Comparison of ENCODE assay signal across 16 cellular contexts in the genomic region with DNA sequence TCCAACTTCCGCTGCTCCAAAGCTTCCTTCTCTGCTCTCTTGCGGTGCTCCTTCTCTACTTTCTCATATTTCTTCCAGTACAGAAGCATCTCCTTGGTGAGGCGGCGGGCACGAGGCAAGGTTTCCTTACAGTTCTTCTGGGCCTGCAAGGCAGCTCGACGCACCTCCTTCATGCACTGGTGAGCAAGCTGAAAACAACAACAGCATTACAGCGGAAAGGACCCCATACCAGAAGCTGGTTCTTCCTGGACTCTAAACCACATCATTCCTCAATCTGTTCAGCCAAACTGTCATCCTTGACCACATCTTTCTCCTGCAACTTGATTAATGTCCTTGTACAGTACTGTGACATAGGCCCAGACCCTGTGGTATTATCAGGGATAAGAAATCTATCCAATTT. TPM values are rescaled to one million over a fixed set of nuclear protein-coding genes. Genes with fewer than 3 reads are reported as not detected.
DNase-seq lines count a peak whose midpoint lies in the region; ATAC-seq, FAIRE-seq and TF ChIP-seq lines count a peak whose summit lies in the region.
"Had no signal": no experiment of that assay in that cellular context is flagged by ENCODE, and none has a peak within 500 bp of the region (broad histone marks: within the 10 kb centered on the region; RNA-seq: fewer than 3 reads in every experiment).

No MANE protein-coding gene starts in this region.

- peaks cover 62% of the 10 kb centered on the region for H3K36me3 Mint-ChIP-seq in activated naive CD8-positive, alpha-beta T cell treated with anti-CD3 and anti-CD28 coated beads, Interleukin-2, amount 50 U/mL, for 24 hours (ENCODE audit: low read depth)
- peaks cover 14% of the 10 kb centered on the region for H3K36me3 Mint-ChIP-seq in activated naive CD8-positive, alpha-beta T cell treated with anti-CD3 and anti-CD28 coated beads for 36 hours
- peaks cover 82% of the 10 kb centered on the region for H3K36me3 Mint-ChIP-seq in activated B cell treated with CpG ODN at 0.5 μM for 24 hours (ENCODE audit: low read depth)
- H3K36me3 Mint-ChIP-seq in stimulated activated naive B cell treated with anti-CD40 and anti-IgM and Interleukin-4, amounts not matched to agents 10 μg/mL and 1 μg/mL and 100 μg/mL, for 72 hours, result peaks cover 35 to 51% of the 10 kb centered on the region in 2 donors

- H3K27me3 Mint-ChIP-seq in activated naive CD8-positive, alpha-beta T cell treated with anti-CD3 and anti-CD28 coated beads, Interleukin-2, amount 50 U/mL, for 24 hours, result no peaks in the 10 kb centered on the region
- no peaks in the 10 kb centered on the region for H3K27me3 Mint-ChIP-seq in activated naive CD8-positive, alpha-beta T cell treated with anti-CD3 and anti-CD28 coated beads for 36 hours
- H3K27me3 Mint-ChIP-seq in activated B cell treated with CpG ODN at 0.5 μM for 24 hours, result no peaks in the 10 kb centered on the region
- H3K27me3 Mint-ChIP-seq in stimulated activated naive B cell treated with anti-CD40 and anti-IgM and Interleukin-4, amounts not matched to agents 10 μg/mL and 1 μg/mL and 100 μg/mL, for 72 hours, result no peaks in the 10 kb centered on the region

- H3K9me3 Mint-ChIP-seq in activated naive CD8-positive, alpha-beta T cell treated with anti-CD3 and anti-CD28 coated beads, Interleukin-2, amount 50 U/mL, for 24 hours, result no peaks in the 10 kb centered on the region
- H3K9me3 Mint-ChIP-seq in activated naive CD8-positive, alpha-beta T cell treated with anti-CD3 and anti-CD28 coated beads for 36 hours, result no peaks in the 10 kb centered on the region
- no peaks in the 10 kb centered on the region for H3K9me3 Mint-ChIP-seq in activated B cell treated with CpG ODN at 0.5 μM for 24 hours
- no peaks in the 10 kb centered on the region for H3K9me3 Mint-ChIP-seq in stimulated activated naive B cell treated with anti-CD40 and anti-IgM and Interleukin-4, amounts not matched to agents 10 μg/mL and 1 μg/mL and 100 μg/mL, for 72 hours

- no peak overlapping the region for H3K4me3 Mint-ChIP-seq in activated naive CD8-positive, alpha-beta T cell treated with anti-CD3 and anti-CD28 coated beads, Interleukin-2, amount 50 U/mL, for 24 hours
- H3K4me3 Mint-ChIP-seq in activated naive CD8-positive, alpha-beta T cell treated with anti-CD3 and anti-CD28 coated beads for 36 hours, result no peak overlapping the region
- H3K4me3 Mint-ChIP-seq in activated B cell treated with CpG ODN at 0.5 μM for 24 hours, result peak overlapping the region; percentile 16
- peak overlapping the region; percentile 45 to 62 for H3K4me3 Mint-ChIP-seq in stimulated activated naive B cell treated with anti-CD40 and anti-IgM and Interleukin-4, amounts not matched to agents 10 μg/mL and 1 μg/mL and 100 μg/mL, for 72 hours

- H3K27ac Mint-ChIP-seq in activated naive CD8-positive, alpha-beta T cell treated with anti-CD3 and anti-CD28 coated beads, Interleukin-2, amount 50 U/mL, for 24 hours, result peak overlapping the region; percentile 29
- no peak overlapping the region for H3K27ac Mint-ChIP-seq in activated naive CD8-positive, alpha-beta T cell treated with anti-CD3 and anti-CD28 coated beads for 36 hours
- H3K27ac Mint-ChIP-seq in activated B cell treated with CpG ODN at 0.5 μM for 24 hours, result peak overlapping the region; percentile 88
- peak overlapping the region; percentile 88 for H3K27ac Mint-ChIP-seq in stimulated activated naive B cell treated with anti-CD40 and anti-IgM and Interleukin-4, amounts not matched to agents 10 μg/mL and 1 μg/mL and 100 μg/mL, for 72 hours

- TF ChIP-seq CTCF in activated B cell treated with CpG ODN at 0.5 μM for 24 hours (IDR thresholded peaks at IDR 0.05) (no peak), D721Med (IDR thresholded peaks at IDR 0.05; ENCODE audit: insufficient read depth, missing control alignments) (no peak)

- H3K4me1 Mint-ChIP-seq in activated naive CD8-positive, alpha-beta T cell treated with anti-CD3 and anti-CD28 coated beads, Interleukin-2, amount 50 U/mL, for 24 hours, result peaks cover 2% of the 10 kb centered on the region
- H3K4me1 Mint-ChIP-seq in activated naive CD8-positive, alpha-beta T cell treated with anti-CD3 and anti-CD28 coated beads for 36 hours, result no peaks in the 10 kb centered on the region
- H3K4me1 Mint-ChIP-seq in activated B cell treated with CpG ODN at 0.5 μM for 24 hours, result peaks cover 23% of the 10 kb centered on the region
- peaks cover 10 to 20% of the 10 kb centered on the region in 2 donors for H3K4me1 Mint-ChIP-seq in stimulated activated naive B cell treated with anti-CD40 and anti-IgM and Interleukin-4, amounts not matched to agents 10 μg/mL and 1 μg/mL and 100 μg/mL, for 72 hours

- intact Hi-C loops in activated B cell treated with CpG ODN at 0.5 μM for 24 hours (cut with micrococcal nuclease), result no loop called here

- ATAC-seq in activated naive CD8-positive, alpha-beta T cell treated with anti-CD3 and anti-CD28 coated beads, Interleukin-2, amount 50 U/mL, for 24 hours, result no peak
- ATAC-seq in activated B cell treated with CpG ODN at 0.5 μM for 24 hours (ENCODE audit: low read depth) (peak; percentile 67), GM21528 (IDR thresholded peaks at IDR 0.05; ENCODE audit: low FRiP score, unreplicated experiment) (no peak)
- ATAC-seq in stimulated activated naive B cell treated with anti-CD40 and anti-IgM and Interleukin-4, amounts not matched to agents 10 μg/mL and 1 μg/mL and 100 μg/mL, for 72 hours (replicated peaks), result peak in 1 of 2 donors; percentile 53
- ATAC-seq: Right ventricle myocardium inferior had no signal

- CTCF ChIA-PET in activated B cell treated with CpG ODN at 0.5 μM for 24 hours (lab: Charles Lee), result interaction anchor here (0.7 kb wide), 1 partner anchor 355 kb away, joined by 3 read pairs; no protein-coding TSS in a partner anchor

- no peak for FAIRE-seq in D721Med (lab: Jason Lieb, UNC)
- FAIRE-seq: GM19239 had no signal

- POLR2A ChIA-PET in activated B cell treated with CpG ODN at 0.5 μM for 24 hours (lab: Charles Lee), result interaction anchor here (0.5 to 1.1 kb wide), 3 partner anchors 35 to 616 kb away, joined by 3 to 4 read pairs (median 4); partner anchors contain the start of gene INO80

- DNase-seq in activated naive CD8-positive, alpha-beta T cell treated with anti-CD3 and anti-CD28 coated beads, Interleukin-2, amount 50 U/mL, for 24 hours, result no peak
- no peak for DNase-seq in activated naive CD8-positive, alpha-beta T cell treated with anti-CD3 and anti-CD28 coated beads for 36 hours
- DNase-seq in activated B cell treated with CpG ODN at 0.5 μM for 24 hours, result no peak
- peak; percentile 28 for DNase-seq in left kidney (ENCODE audit: low read depth, low spot score)
- no peak for DNase-seq in stimulated activated naive B cell treated with anti-CD40 and anti-IgM and Interleukin-4, amounts not matched to agents 10 μg/mL and 1 μg/mL and 100 μg/mL, for 72 hours
- DNase-seq in kidney glomerular epithelial cell (lab: John Stamatoyannopoulos, UW), result no peak
- no peak for DNase-seq in D721Med (ENCODE audit: insufficient read length, low spot score)
- DNase-seq: 8988T, Caco-2, GM23248, KG1, NCI-H1105, NCI-H187 had no signal

RNA-seq across cellular contexts. Expression of gene INO80, which starts 36.4 kb away (rescaled TPM):
- 10 to 100 TPM; 26.1 to 26.3 TPM for total RNA-seq in activated naive CD8-positive, alpha-beta T cell treated with anti-CD3 and anti-CD28 coated beads for 36 hours
- total RNA-seq in activated B cell treated with CpG ODN at 0.5 μM for 24 hours, result 34.8 and 38.8 TPM in 2 replicates

Comparison
In these comparisons a context has a peak if more than half of its experiments do, and no peak if none do; other contexts are left out.
1. H3K4me3 Mint-ChIP-seq: peak in activated B cell treated with CpG ODN at 0.5 μM for 24 hours (single experiment) and stimulated activated naive B cell treated with anti-CD40 and anti-IgM and Interleukin-4, amounts not matched to agents 10 μg/mL and 1 μg/mL and 100 μg/mL, for 72 hours (2 of 2); none in activated naive CD8-positive, alpha-beta T cell treated with anti-CD3 and anti-CD28 coated beads, Interleukin-2, amount 50 U/mL, for 24 hours (single experiment) and activated naive CD8-positive, alpha-beta T cell treated with anti-CD3 and anti-CD28 coated beads for 36 hours (single experiment).